8 cellular contexts compared by ENCODE assay signal in the genomic region with DNA sequence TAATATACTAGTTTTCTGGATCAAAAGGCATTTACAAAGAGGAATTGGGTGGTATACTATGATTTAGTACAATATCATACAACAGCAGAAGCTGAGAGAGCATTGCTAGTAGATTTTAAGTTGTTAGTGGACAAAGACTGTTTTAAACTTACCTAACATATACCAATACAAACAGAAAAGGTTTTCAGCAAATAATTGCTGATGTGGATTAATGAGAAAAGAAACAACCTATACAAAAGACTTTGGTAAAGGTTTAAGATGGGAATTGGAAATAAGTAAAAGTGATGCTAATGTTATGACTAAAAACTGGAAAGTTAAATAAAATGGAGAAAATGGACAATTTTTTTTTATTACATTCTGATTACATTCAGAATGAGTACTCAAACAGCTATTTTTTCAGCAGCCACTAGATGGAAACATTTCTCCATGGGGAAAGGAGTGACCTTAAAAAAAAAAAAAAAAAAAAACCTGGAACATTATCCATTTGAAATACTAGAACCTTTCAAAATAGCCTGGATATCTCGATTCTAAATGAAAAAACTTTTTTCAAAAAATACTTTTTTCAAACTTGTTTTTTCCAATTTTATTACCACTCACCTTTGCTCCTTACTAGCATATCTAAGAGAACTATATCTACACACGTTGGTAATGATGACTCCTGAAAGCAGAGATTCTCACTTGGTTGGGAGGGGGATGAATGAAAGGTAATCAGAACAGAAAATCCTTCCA. TPM values are rescaled to one million over a fixed set of nuclear protein-coding genes. Genes with fewer than 3 reads are reported as not detected.
DNase-seq lines count a peak whose midpoint lies in the region; ATAC-seq, FAIRE-seq and TF ChIP-seq lines count a peak whose summit lies in the region.

No MANE protein-coding gene starts in this region.

- intact Hi-C loops in activated naive CD4-positive, alpha-beta T cell treated with anti-CD3 and anti-CD28 coated beads for 36 hours (cut with micrococcal nuclease), result no loop called here

- FAIRE-seq in endometrium (lab: Jason Lieb, UNC), result peak; percentile 91

- H3K9me3 ChIP-seq in NT2/D1 (ENCODE audit: insufficient read depth, low read length) (no peaks in the 10 kb centered on the region), parathyroid adenoma (ENCODE audit: control insufficient read depth, low read length) (no peaks in the 10 kb centered on the region)

- no peak overlapping the region for H3K27ac ChIP-seq in parathyroid adenoma

- H3K36me3 Mint-ChIP-seq in activated naive CD4-positive, alpha-beta T cell treated with anti-CD3 and anti-CD28 coated beads for 36 hours (ENCODE audit: low read depth), result peaks cover 36% of the 10 kb centered on the region
- H3K36me3 Mint-ChIP-seq in stimulated activated memory B cell treated with anti-CD40 and anti-IgM and Interleukin-4, amounts not matched to agents 10 μg/mL and 1 μg/mL and 100 μg/mL, for 72 hours, result peaks cover 44% of the 10 kb centered on the region

- no peaks in the 10 kb centered on the region for H3K9me3 Mint-ChIP-seq in activated naive CD4-positive, alpha-beta T cell treated with anti-CD3 and anti-CD28 coated beads for 36 hours
- no peaks in the 10 kb centered on the region for H3K9me3 Mint-ChIP-seq in stimulated activated memory B cell treated with anti-CD40 and anti-IgM and Interleukin-4, amounts not matched to agents 10 μg/mL and 1 μg/mL and 100 μg/mL, for 72 hours

- no peak for ATAC-seq in stimulated activated memory B cell treated with anti-CD40 and anti-IgM and Interleukin-4, amounts not matched to agents 10 μg/mL and 1 μg/mL and 100 μg/mL, for 72 hours
- no peak for ATAC-seq in GM21737 (IDR thresholded peaks at IDR 0.05; ENCODE audit: unreplicated experiment)

- H3K4me1 ChIP-seq in NT2/D1 (ENCODE audit: insufficient read depth, insufficient read length) (no peaks in the 10 kb centered on the region), parathyroid adenoma (no peaks in the 10 kb centered on the region)

- H3K27me3 ChIP-seq in NT2/D1 (ENCODE audit: insufficient read depth, insufficient read length) (no peaks in the 10 kb centered on the region), parathyroid adenoma (ENCODE audit: control insufficient read depth, insufficient read depth, low read length) (no peaks in the 10 kb centered on the region)

- no peak overlapping the region for H3K27ac Mint-ChIP-seq in activated naive CD4-positive, alpha-beta T cell treated with anti-CD3 and anti-CD28 coated beads for 36 hours
- no peak overlapping the region for H3K27ac Mint-ChIP-seq in stimulated activated memory B cell treated with anti-CD40 and anti-IgM and Interleukin-4, amounts not matched to agents 10 μg/mL and 1 μg/mL and 100 μg/mL, for 72 hours

- no peak overlapping the region for H3K4me2 ChIP-seq in parathyroid adenoma (ENCODE audit: low read length)

- H3K36me3 ChIP-seq in NT2/D1 (ENCODE audit: insufficient read depth, insufficient read length, low read length) (peaks cover 42% of the 10 kb centered on the region), parathyroid adenoma (ENCODE audit: control insufficient read depth, insufficient read depth, low read length) (no peaks in the 10 kb centered on the region)

- in situ Hi-C loops in GM13976 (cut with MboI; ENCODE audit: low sequenced_read_pairs, unreplicated experiment), result no loop called here

- no peaks in the 10 kb centered on the region for H3K4me1 Mint-ChIP-seq in activated naive CD4-positive, alpha-beta T cell treated with anti-CD3 and anti-CD28 coated beads for 36 hours (ENCODE audit: low read depth)
- peaks cover 47% of the 10 kb centered on the region for H3K4me1 Mint-ChIP-seq in stimulated activated memory B cell treated with anti-CD40 and anti-IgM and Interleukin-4, amounts not matched to agents 10 μg/mL and 1 μg/mL and 100 μg/mL, for 72 hours

- no peak overlapping the region for H2AFZ ChIP-seq in parathyroid adenoma

- DNase-seq in AG20443 (ENCODE audit: low spot score) (peak; percentile 23), GM13976 (ENCODE audit: low spot score) (no peak), NT2/D1 (ENCODE audit: low read depth, low spot score) (peak; percentile 13)
- no peak for DNase-seq in activated naive CD4-positive, alpha-beta T cell treated with anti-CD3 and anti-CD28 coated beads for 36 hours

- H3K27me3 Mint-ChIP-seq in activated naive CD4-positive, alpha-beta T cell treated with anti-CD3 and anti-CD28 coated beads for 36 hours (ENCODE audit: low read depth), result no peaks in the 10 kb centered on the region
- no peaks in the 10 kb centered on the region for H3K27me3 Mint-ChIP-seq in stimulated activated memory B cell treated with anti-CD40 and anti-IgM and Interleukin-4, amounts not matched to agents 10 μg/mL and 1 μg/mL and 100 μg/mL, for 72 hours

- H3K9ac ChIP-seq in NT2/D1 (ENCODE audit: insufficient read length, low read depth) (no peak overlapping the region), parathyroid adenoma (no peak overlapping the region)

- H3K4me3 Mint-ChIP-seq in activated naive CD4-positive, alpha-beta T cell treated with anti-CD3 and anti-CD28 coated beads for 36 hours, result no peak overlapping the region
- no peak overlapping the region for H3K4me3 Mint-ChIP-seq in stimulated activated memory B cell treated with anti-CD40 and anti-IgM and Interleukin-4, amounts not matched to agents 10 μg/mL and 1 μg/mL and 100 μg/mL, for 72 hours

- TF ChIP-seq CTCF in GM13976 (IDR thresholded peaks at IDR 0.05; ENCODE audit: borderline replicate concordance, control extremely low read depth, extremely low read depth, insufficient read depth, missing control alignments), result peak; percentile 25
- peak; percentile 54 for TF ChIP-seq CTCF in parathyroid adenoma (IDR thresholded peaks at IDR 0.05)

- CTCF ChIA-PET in activated naive CD4-positive, alpha-beta T cell treated with anti-CD3 and anti-CD28 coated beads for 36 hours (lab: Charles Lee), result interaction anchor here (0.6 to 2.0 kb wide), 5 partner anchors 8 to 225 kb away, joined by 3 to 5 read pairs (median 3); a partner anchor contains a TSS

- H3K4me3 ChIP-seq in NT2/D1 (ENCODE audit: insufficient read length, low read depth), result no peak overlapping the region
- no peak overlapping the region for H3K4me3 ChIP-seq in parathyroid adenoma (ENCODE audit: low read depth, low read length)

- H3K79me2 ChIP-seq in parathyroid adenoma, result no peaks in the 10 kb centered on the region

RNA-seq across cellular contexts. Expression of a gene that starts 55.4 kb away (rescaled TPM):
- 100 to 1,000 TPM; 227 to 229 TPM for total RNA-seq in activated naive CD4-positive, alpha-beta T cell treated with anti-CD3 and anti-CD28 coated beads for 36 hours

Comparison
In these comparisons a context has a peak if more than half of its experiments do, and no peak if none do; other contexts are left out.
1. DNase-seq: peak in AG20443 (single experiment) and NT2/D1 (single experiment); none in GM13976 (single experiment) and activated naive CD4-positive, alpha-beta T cell treated with anti-CD3 and anti-CD28 coated beads for 36 hours (single experiment).